ENCODE assay signal across 25 cellular contexts in genomic region chr11:36130401-36130800, GRCh38.
DNase-seq lines count a peak whose midpoint lies in the region; ATAC-seq, FAIRE-seq and TF ChIP-seq lines count a peak whose summit lies in the region.
"Had no signal": no experiment of that assay in that cellular context is flagged by ENCODE, and none has a peak within 500 bp of the region (broad histone marks: within the 10 kb centered on the region; RNA-seq: fewer than 3 reads in every experiment).

No MANE protein-coding gene starts in this region.

- H3K27me3 ChIP-seq in K562 (ENCODE audit: control insufficient read depth in 2 of 2, insufficient read depth in 2 of 2, low read length in 2 of 2) (no peaks in the 10 kb centered on the region), keratinocyte (ENCODE audit: control insufficient read depth, extremely low read depth, insufficient read depth, low read length) (no peaks in the 10 kb centered on the region), testis (no peaks in the 10 kb centered on the region)
- H3K27me3 ChIP-seq: pancreas, sigmoid colon, SJSA1, tibial artery had no signal

- no peak for TF ChIP-seq RAD21 in K562 (CRISPR knock-in tag; conservative IDR thresholded peaks at IDR 0.05 in 1 of 2, IDR thresholded peaks at IDR 0.05 in 1 of 2)

- BruUV-seq in K562 (replicated peaks; lab: Mats Ljungman, UMichigan) = no TSS peak

- H3K4me3 ChIP-seq in K562 (no peak overlapping the region), keratinocyte (ENCODE audit: control insufficient read depth in 2 of 3, extremely low read depth in 1 of 3, insufficient read depth in 2 of 3, low read depth in 1 of 3, low read length in 3 of 3) (no peak overlapping the region), testis (no peak overlapping the region)
- H3K4me3 ChIP-seq: HAP-1, pancreas, sigmoid colon, SJSA1, tibial artery had no signal

- TF ChIP-seq POLR2A in K562 (conservative IDR thresholded peaks at IDR 0.05) (no peak), testis (IDR thresholded peaks at IDR 0.05) (no peak)

- dilution Hi-C loops in keratinocyte (cut with MboI; ENCODE audit: extremely low pct_ligation_motif_present, low sequenced_read_pairs) = no loop called here

- H3K27ac Mint-ChIP-seq in activated CD4-positive, alpha-beta T cell treated with anti-CD3 and anti-CD28 coated beads, Interleukin-2, amount 10 ng/mL, durations not matched to agents 7 days and 5 days = no peak overlapping the region
- H3K27ac Mint-ChIP-seq: CD4-positive, alpha-beta T cell; memory B cell; natural killer cell had no signal

- H3K9me1 ChIP-seq in K562 (ENCODE audit: control insufficient read depth, insufficient read depth, low read length) (no peaks in the 10 kb centered on the region), keratinocyte (ENCODE audit: control insufficient read depth, extremely low read depth, insufficient read depth, low read length) (no peaks in the 10 kb centered on the region)

- H3K27me3 Mint-ChIP-seq in activated CD4-positive, alpha-beta T cell treated with anti-CD3 and anti-CD28 coated beads, Interleukin-2, amount 10 ng/mL, durations not matched to agents 7 days and 5 days = peaks cover 3% of the 10 kb centered on the region

- intact Hi-C loops in K562 (cut with micrococcal nuclease) (loop anchor here (2.0 to 10.0 kb wide), 3 partner anchors 186 to 514 kb away; partner anchors contain the start of gene LDLRAD3), testis (cut with DNase I; ENCODE audit: low total_unique reads) (no loop called here)

- H3K4me2 ChIP-seq in K562 (ENCODE audit: insufficient read depth, low read length) (no peak overlapping the region), keratinocyte (ENCODE audit: control insufficient read depth, extremely low read depth, insufficient read depth, low read depth, low read length) (peak overlapping the region; percentile 55)

- H3K4me1 Mint-ChIP-seq in activated CD4-positive, alpha-beta T cell treated with anti-CD3 and anti-CD28 coated beads, Interleukin-2, amount 10 ng/mL, durations not matched to agents 7 days and 5 days = no peaks in the 10 kb centered on the region
- H3K4me1 Mint-ChIP-seq: memory B cell, natural killer cell had no signal

- H3K9me3 Mint-ChIP-seq in activated CD4-positive, alpha-beta T cell treated with anti-CD3 and anti-CD28 coated beads, Interleukin-2, amount 10 ng/mL, durations not matched to agents 7 days and 5 days = no peaks in the 10 kb centered on the region
- H3K9me3 Mint-ChIP-seq: CD4-positive, alpha-beta T cell; natural killer cell had no signal

- peak overlapping the region; percentile 26; the same call in 1 of the 2 replicates for H2AFZ ChIP-seq in K562 (ENCODE audit: low read depth, low read length)
- no peak overlapping the region for H2AFZ ChIP-seq in keratinocyte (ENCODE audit: control insufficient read depth, low read length)

- in situ Hi-C loops in K562 (cut with MboI) = no loop called here

- TF ChIP-seq EP300 in K562 (IDR thresholded peaks at IDR 0.05; ENCODE audit: low read length) = no peak

- H3K4me1 ChIP-seq in K562 (replicated peaks in 1 of 2; ENCODE audit: control insufficient read depth in 2 of 2, insufficient read depth in 2 of 2, low read length in 2 of 2) (peaks cover 6 to 19% of the 10 kb centered on the region in 2 experiments; a peak in 4 of 5 replicates), keratinocyte (ENCODE audit: control insufficient read depth, extremely low read depth, insufficient read depth, low read length) (peaks cover 19% of the 10 kb centered on the region), testis (peaks cover 6% of the 10 kb centered on the region)
- H3K4me1 ChIP-seq: HAP-1, pancreas, sigmoid colon had no signal

- CTCF ChIA-PET in K562 (lab: Yijun Ruan, JAX; ENCODE audit: low intra/inter-chr PET ratio) = no interaction called here
- CTCF ChIA-PET in activated CD4-positive, alpha-beta T cell treated with anti-CD3 and anti-CD28 coated beads, Interleukin-2, amount 10 ng/mL, durations not matched to agents 7 days and 5 days (lab: Charles Lee) = interaction anchor here (1.0 kb wide), 1 partner anchor 53 kb away, joined by 3 read pairs; no protein-coding TSS in a partner anchor

- 60% methylated on average over 8 of the region's 8 CpGs for WGBS in K562 (ENCODE audit: insufficient coverage, low coverage, missing lambda C conversion rate)
- WGBS in testis, 2 donors = 91 to 100% methylated on average over 5 to 8 of the region's 8 CpGs

- H3K4me3 Mint-ChIP-seq in activated CD4-positive, alpha-beta T cell treated with anti-CD3 and anti-CD28 coated beads, Interleukin-2, amount 10 ng/mL, durations not matched to agents 7 days and 5 days = no peak overlapping the region
- H3K4me3 Mint-ChIP-seq: CD4-positive, alpha-beta T cell; memory B cell; natural killer cell had no signal

- ATAC-seq in K562 (no peak), HG03460 (IDR thresholded peaks at IDR 0.05; ENCODE audit: unreplicated experiment) (no peak), GM21619 (IDR thresholded peaks at IDR 0.05; ENCODE audit: unreplicated experiment) (no peak)
- ATAC-seq: natural killer cell, pancreas had no signal

- H3K27ac ChIP-seq in K562 (ENCODE audit: extremely low read depth, low read depth, low read length) (no peak overlapping the region), keratinocyte (ENCODE audit: control insufficient read depth, insufficient read depth, low read length) (peak overlapping the region; percentile 37), testis (no peak overlapping the region)
- H3K27ac ChIP-seq: pancreas, sigmoid colon, SJSA1, tibial artery had no signal

- H3K79me2 ChIP-seq in K562 (ENCODE audit: control insufficient read depth, insufficient read depth, low read length) (no peaks in the 10 kb centered on the region), keratinocyte (ENCODE audit: control insufficient read depth, insufficient read depth, low read length) (no peaks in the 10 kb centered on the region)

- H3K9ac ChIP-seq in K562 (ENCODE audit: insufficient read depth in 1 of 2, low read depth in 2 of 2, low read length in 2 of 2) = no peak overlapping the region
- H3K9ac ChIP-seq in keratinocyte (ENCODE audit: control insufficient read depth, extremely low read depth, insufficient read depth, low read length) = peak overlapping the region; percentile 23

- H3K9me3 ChIP-seq in K562 (replicated peaks; ENCODE audit: control insufficient read depth, insufficient read depth, low read depth, low read length) (no peaks in the 10 kb centered on the region; the same call in 1 of the 2 replicates), keratinocyte (ENCODE audit: control insufficient read depth, low read depth, low read length) (no peaks in the 10 kb centered on the region), testis (no peaks in the 10 kb centered on the region)
- H3K9me3 ChIP-seq: HAP-1, pancreas, sigmoid colon, SJSA1, tibial artery had no signal

- FAIRE-seq in K562 (lab: Jason Lieb, UNC) (no peak), keratinocyte (lab: Jason Lieb, UNC) (peak; percentile 62)
- FAIRE-seq: GM12892, islet of Langerhans, pancreas had no signal

- H4K20me1 ChIP-seq in K562 (replicated peaks; ENCODE audit: control insufficient read depth, insufficient read depth, low read length) (no peaks in the 10 kb centered on the region), keratinocyte (ENCODE audit: control insufficient read depth, extremely low read depth, insufficient read depth, low read length) (no peaks in the 10 kb centered on the region)

- POLR2A ChIA-PET in K562 (lab: Yijun Ruan, JAX) = no interaction called here
- POLR2A ChIA-PET in activated CD4-positive, alpha-beta T cell treated with anti-CD3 and anti-CD28 coated beads, Interleukin-2, amount 10 ng/mL, durations not matched to agents 7 days and 5 days (lab: Charles Lee) = no interaction called here

- H3K36me3 ChIP-seq in K562 (ENCODE audit: control insufficient read depth, insufficient read depth, low read length) = no peaks in the 10 kb centered on the region
- H3K36me3 ChIP-seq in keratinocyte (ENCODE audit: control insufficient read depth in 2 of 2, extremely low read depth in 1 of 2, insufficient read depth in 2 of 2, low read length in 2 of 2) = no peaks in the 10 kb centered on the region
- no peaks in the 10 kb centered on the region for H3K36me3 ChIP-seq in testis (ENCODE audit: low read depth, missing control alignments)
- H3K36me3 ChIP-seq: HAP-1, pancreas, sigmoid colon, SJSA1, tibial artery had no signal

- no peak for TF ChIP-seq CTCF in K562 (IDR thresholded peaks at IDR 0.05 in 2 of 3, conservative IDR thresholded peaks at IDR 0.05 in 1 of 3; ENCODE audit: insufficient read depth in 2 of 3, low read depth in 1 of 3, low read length in 3 of 3)
- TF ChIP-seq CTCF in keratinocyte (optimal IDR thresholded peaks at IDR 0.05 in 1 of 3, IDR thresholded peaks at IDR 0.05 in 1 of 3, conservative IDR thresholded peaks at IDR 0.05 in 1 of 3; ENCODE audit: extremely low read depth in 1 of 3, insufficient read depth in 2 of 3, low read length in 3 of 3) = no peak
- TF ChIP-seq CTCF in testis (IDR thresholded peaks at IDR 0.05) = no peak

- H3K36me3 Mint-ChIP-seq in activated CD4-positive, alpha-beta T cell treated with anti-CD3 and anti-CD28 coated beads, Interleukin-2, amount 10 ng/mL, durations not matched to agents 7 days and 5 days (ENCODE audit: low read depth) = no peaks in the 10 kb centered on the region
- H3K36me3 Mint-ChIP-seq: memory B cell, natural killer cell had no signal

- peak; percentile 59 for DNase-seq in EL
- peak; percentile 69 for DNase-seq in M059J (ENCODE audit: low read depth)
- DNase-seq in K562 (ENCODE audit: extremely low read depth in 1 of 4, low spot score in 3 of 4) = peak in 1 of 4 experiments; percentile 18
- DNase-seq in keratinocyte (ENCODE audit: low read depth, low spot score) = no peak
- no peak for DNase-seq in activated CD4-positive, alpha-beta T cell treated with anti-CD3 and anti-CD28 coated beads, Interleukin-2, amount 10 ng/mL, durations not matched to agents 7 days and 5 days
- DNase-seq in testis = no peak
- DNase-seq: activated CD4-positive, alpha-beta T cell treated with anti-CD3 and anti-CD28 coated beads, Interleukin-2, amount 50 U/mL, for 4 hours; activated effector memory CD4-positive, alpha-beta T cell treated with Interleukin-2 at 50 U/mL for 16 hours; CD4-positive, alpha-beta T cell; hippocampal formation; Kasumi-1; natural killer cell; NCI-H1417 treated with DMSO at 0.1 percent for 48 hours; NCI-H2171; pancreas; sigmoid colon; stimulated activated naive CD4-positive, alpha-beta T cell; tibial artery had no signal

TF ChIP-seq in K562, 482 proteins besides CTCF, POLR2A, EP300 and RAD21 (continues in another document):
- no peak for TF ChIP-seq PTBP1 (IDR thresholded peaks at IDR 0.05; ENCODE audit: low read depth, low read length)
- TF ChIP-seq ZBTB1 (CRISPR knock-in tag; IDR thresholded peaks at IDR 0.05; ENCODE audit: borderline replicate concordance, low read depth) = no peak

Comparison
In these comparisons a context has a peak if more than half of its experiments do, and no peak if none do; other contexts are left out.
1. DNase-seq: peak in EL (single experiment) and M059J (single experiment); none in keratinocyte (single experiment), activated CD4-positive, alpha-beta T cell treated with anti-CD3 and anti-CD28 coated beads, Interleukin-2, amount 10 ng/mL, durations not matched to agents 7 days and 5 days (single experiment) and testis (single experiment).